In the genomic region with DNA sequence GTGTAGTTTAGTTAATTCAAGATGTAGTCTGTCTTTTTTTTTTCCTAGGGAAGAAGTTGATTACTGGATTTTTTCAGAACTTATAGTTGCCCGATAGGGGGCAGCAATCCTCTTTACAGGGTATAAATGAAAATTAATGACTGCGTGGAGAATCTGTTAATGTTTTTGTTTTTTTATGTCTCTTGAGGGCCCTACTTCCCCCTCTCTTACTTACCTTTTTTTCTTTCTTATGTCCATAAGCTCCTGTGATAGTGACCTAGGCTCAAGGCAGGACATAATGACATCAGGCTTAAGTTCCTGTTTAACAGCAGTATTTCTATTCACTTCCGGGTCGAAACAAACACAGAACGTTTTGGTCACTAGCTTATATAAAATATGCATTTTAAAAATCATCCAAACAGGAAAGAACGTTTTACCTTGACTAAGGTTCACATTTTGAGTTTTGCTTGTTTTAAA, we compare ENCODE assay signal across 8 cellular contexts. TPM values are rescaled to one million over a fixed set of nuclear protein-coding genes. Genes with fewer than 3 reads are reported as not detected.
DNase-seq lines count a peak whose midpoint lies in the region; ATAC-seq and TF ChIP-seq lines count a peak whose summit lies in the region.

No MANE protein-coding gene starts in this region.

- TF ChIP-seq CTCF in BE2C (IDR thresholded peaks at IDR 0.05; ENCODE audit: low read depth, low read length): peak; percentile 68
- 0 out of 2 replicates have a peak, but pooled peaks have one; percentile 30 for TF ChIP-seq CTCF in GM12874 (IDR thresholded peaks at IDR 0.05; ENCODE audit: insufficient read depth, low read depth, low read length)
- peak; percentile 40 to 74 (median 53) for TF ChIP-seq CTCF in adrenal gland (IDR thresholded peaks at IDR 0.05)

- H3K4me3 Mint-ChIP-seq in immature natural killer cell: peak overlapping the region; percentile 77 to 82 (median 80)

- H3K36me3 ChIP-seq in BE2C (peaks cover 61% of the 10 kb centered on the region), NT2/D1 (ENCODE audit: insufficient read depth, insufficient read length, low read length) (peaks cover 82% of the 10 kb centered on the region), adrenal gland (replicated peaks in 1 of 2) (peaks cover 0 to 50% of the 10 kb centered on the region in 2 donors)

- no peaks in the 10 kb centered on the region for H3K9me3 Mint-ChIP-seq in immature natural killer cell

- DNase-seq in BE2C (peak; percentile 56), NT2/D1 (ENCODE audit: low read depth, low spot score) (peak; percentile 20), adrenal gland (peak in 4 of 7 donors; percentile 25 to 48 (median 32)), immature natural killer cell (peak; percentile 41 to 59 (median 45))
- DNase-seq in stimulated activated CD4-positive, alpha-beta T cell treated with anti-CD3 and anti-CD28 coated beads, Interleukin-2, amount 100 ng/mL, for 48 hours: peak; percentile 31 to 38

- no peaks in the 10 kb centered on the region for H3K9me3 ChIP-seq in BE2C
- H3K9me3 ChIP-seq in NT2/D1 (ENCODE audit: insufficient read depth, low read length): no peaks in the 10 kb centered on the region
- H3K9me3 ChIP-seq in adrenal gland (replicated peaks in 1 of 3): no peaks in the 10 kb centered on the region

- no peak overlapping the region for H3K27ac ChIP-seq in adrenal gland

- H3K4me3 ChIP-seq in BE2C (ENCODE audit: low read depth, low read length): no peak overlapping the region
- H3K4me3 ChIP-seq in NT2/D1 (ENCODE audit: insufficient read length, low read depth): no peak overlapping the region
- H3K4me3 ChIP-seq in adrenal gland: no peak overlapping the region

- H3K9ac ChIP-seq in NT2/D1 (ENCODE audit: insufficient read length, low read depth): no peak overlapping the region

- H3K27me3 ChIP-seq in BE2C (no peaks in the 10 kb centered on the region), NT2/D1 (ENCODE audit: insufficient read depth, insufficient read length) (no peaks in the 10 kb centered on the region), adrenal gland (no peaks in the 10 kb centered on the region)

- intact Hi-C loops in adrenal gland (cut with DNase I): no loop called here

- H3K27ac Mint-ChIP-seq in immature natural killer cell: peak overlapping the region; percentile 81 to 91 (median 86)

- peaks cover 0 to 2% (median 0%) of the 10 kb centered on the region in 3 donors for H3K27me3 Mint-ChIP-seq in immature natural killer cell (ENCODE audit: low read depth in 3 of 3)

- peaks cover 9 to 33% of the 10 kb centered on the region in 2 donors for H3K4me1 Mint-ChIP-seq in immature natural killer cell

- WGBS in adrenal gland, 4 donors: 36 to 42% (median 38%) methylated on average over 6 of the region's 6 CpGs

- peaks cover 20 to 43% (median 24%) of the 10 kb centered on the region in 3 donors for H3K36me3 Mint-ChIP-seq in immature natural killer cell

- H3K4me1 ChIP-seq in BE2C: peaks cover 5% of the 10 kb centered on the region; the same call in 1 of the 2 replicates
- H3K4me1 ChIP-seq in NT2/D1 (ENCODE audit: insufficient read depth, insufficient read length): no peaks in the 10 kb centered on the region
- peaks cover 0 to 9% of the 10 kb centered on the region in 2 donors for H3K4me1 ChIP-seq in adrenal gland (replicated peaks in 1 of 2)

- no peak for TF ChIP-seq POLR2A in adrenal gland (IDR thresholded peaks at IDR 0.05)

- ATAC-seq in GM19035 (IDR thresholded peaks at IDR 0.05; ENCODE audit: unreplicated experiment) (no peak), GM18861 (IDR thresholded peaks at IDR 0.05; ENCODE audit: unreplicated experiment) (no peak)

RNA-seq across cellular contexts. Expression of a gene that starts 18.8 kb away (rescaled TPM):
- polyA plus RNA-seq in BE2C (2012; ENCODE audit: insufficient read depth, insufficient read length, low read depth): 240 TPM
- 10 to 100 TPM; 43.1 to 61.0 (median 55.7) TPM for total RNA-seq in adrenal gland
- 100 to 1,000 TPM in 1 of 3 donors, 10 to 100 TPM in 2; 41.1 to 111 (median 42.0) TPM for polyA plus RNA-seq in adrenal gland
- 100 to 1,000 TPM in 2 of 3 donors, 10 to 100 TPM in 1; 79.8 to 149 (median 103) TPM for polyA plus RNA-seq in immature natural killer cell

RNA-seq across cellular contexts. Expression of a gene that starts 19.1 kb away (rescaled TPM):
- polyA plus RNA-seq in BE2C (2012; ENCODE audit: insufficient read depth, insufficient read length, low read depth): 75.5 TPM
- total RNA-seq in adrenal gland: 10 to 100 TPM; 35.5 to 51.4 (median 46.1) TPM
- 10 to 100 TPM; 25.3 to 84.3 (median 44.6) TPM for polyA plus RNA-seq in adrenal gland
- polyA plus RNA-seq in immature natural killer cell: 10 to 100 TPM; 58.3 to 69.4 (median 59.6) TPM
